ENCODE assay signal across 8 cellular contexts in genomic region chr11:68118753-68119448, GRCh38. TPM values are rescaled to one million over a fixed set of nuclear protein-coding genes. Genes with fewer than 3 reads are reported as not detected.
DNase-seq lines count a peak whose midpoint lies in the region; ATAC-seq, FAIRE-seq and TF ChIP-seq lines count a peak whose summit lies in the region.

No MANE protein-coding gene starts in this region.

- peak overlapping the region; percentile 67 for H3K27ac ChIP-seq in rectal smooth muscle tissue (ENCODE audit: low read depth, low read length)

- FAIRE-seq in frontal cortex (lab: Jason Lieb, UNC): no peak

- no peaks in the 10 kb centered on the region for H3K36me3 ChIP-seq in rectal smooth muscle tissue (ENCODE audit: control insufficient read depth, insufficient read depth, low read length)

- H3K4me3 ChIP-seq in epithelial cell of proximal tubule (ENCODE audit: low read depth, low read length): peak overlapping the region; percentile 37
- H3K4me3 ChIP-seq in rectal smooth muscle tissue (ENCODE audit: low read length): peak overlapping the region; percentile 14

- peaks cover 15% of the 10 kb centered on the region for H3K4me1 ChIP-seq in rectal smooth muscle tissue (ENCODE audit: control insufficient read depth, insufficient read depth, low read length)

- DNase-seq in NOMO-1 treated with DMSO at 0.1 percent for 48 hours (lab: John Stamatoyannopoulos, UW; ENCODE audit: unreplicated experiment) (peak; percentile 94), epithelial cell of proximal tubule (ENCODE audit: low read depth) (no peak), NCI-H146 treated with DMSO at 0.1 percent for 48 hours (lab: John Stamatoyannopoulos, UW; ENCODE audit: unreplicated experiment) (no peak), frontal cortex (ENCODE audit: low spot score in 2 of 2) (no peak), NCI-H1417 (lab: John Stamatoyannopoulos, UW) (no peak)

- no peaks in the 10 kb centered on the region for H3K27me3 ChIP-seq in rectal smooth muscle tissue (ENCODE audit: control insufficient read depth, insufficient read depth, low read length)

- peak; percentile 31 for ATAC-seq in GM18868 (IDR thresholded peaks at IDR 0.05; ENCODE audit: unreplicated experiment)
- ATAC-seq in HG03159 (IDR thresholded peaks at IDR 0.05; ENCODE audit: unreplicated experiment): no peak

- H3K9ac ChIP-seq in rectal smooth muscle tissue (ENCODE audit: low read length): no peak overlapping the region

- TF ChIP-seq CTCF in epithelial cell of proximal tubule (conservative IDR thresholded peaks at IDR 0.05; ENCODE audit: low read depth, low read length): no peak

RNA-seq across cellular contexts. Expression of gene CHKA, which starts 2.3 kb away (rescaled TPM):
- total RNA-seq in epithelial cell of proximal tubule (17.9 and 22.0 TPM in 2 replicates), frontal cortex (26.1 TPM)
